In the genomic region with DNA sequence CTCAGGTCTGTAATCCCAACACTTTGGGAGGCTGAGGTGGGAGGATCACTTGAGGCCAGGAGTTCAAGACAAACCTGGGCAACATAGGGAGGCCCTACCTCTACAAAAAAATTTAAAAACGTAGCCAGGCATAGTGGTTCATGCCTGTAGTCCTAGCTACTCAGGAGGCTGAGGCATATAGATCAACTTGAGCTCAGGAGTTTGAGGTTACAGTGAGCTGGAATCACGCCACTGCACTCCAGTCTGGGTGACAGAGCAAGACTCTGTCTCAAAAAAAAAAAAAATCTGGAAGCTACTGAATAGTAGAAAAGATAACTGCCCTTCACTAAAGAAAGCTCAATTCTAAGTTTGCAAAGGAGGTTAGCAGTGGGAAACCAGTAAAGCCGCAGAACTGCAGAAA, we compare ENCODE assay signal across 7 cellular contexts. TPM values are rescaled to one million over a fixed set of nuclear protein-coding genes. Genes with fewer than 3 reads are reported as not detected.
DNase-seq lines count a peak whose midpoint lies in the region; ATAC-seq, FAIRE-seq and TF ChIP-seq lines count a peak whose summit lies in the region.
"Not testable (repeated sequence)": the region's sequence is repeated elsewhere in the genome, so short reads cannot be mapped to it uniquely, and the experiment has no call there.

No MANE protein-coding gene starts in this region.

- not testable (repeated sequence) for H4K20me1 ChIP-seq in GM23338 (replicated peaks; ENCODE audit: insufficient read depth); astrocyte (ENCODE audit: insufficient read depth, low read length)

- not testable (repeated sequence) for TF ChIP-seq CTCF in GM23338 (conservative IDR thresholded peaks at IDR 0.05; ENCODE audit: low read depth in 2 of 2); astrocyte (IDR thresholded peaks at IDR 0.05; ENCODE audit: insufficient read depth, low read depth, low read length)

- not testable (repeated sequence) for H3K27me3 ChIP-seq in GM23338 (ENCODE audit: insufficient read depth); astrocyte (ENCODE audit: insufficient read depth, low read length)

- H3K27ac Mint-ChIP-seq in GM23338; astrocyte (ENCODE audit: unreplicated experiment): not testable (repeated sequence)

- H3K79me2 ChIP-seq in GM23338 (replicated peaks; ENCODE audit: insufficient read depth); astrocyte (ENCODE audit: insufficient read depth, low read length): not testable (repeated sequence)

- DNase-seq in Daoy (ENCODE audit: low read depth) (peak; percentile 2), M059J (ENCODE audit: low read depth) (peak; percentile 47), astrocyte (ENCODE audit: low read depth) (peak; percentile 51), glomerular visceral epithelial cell (ENCODE audit: extremely low spot score) (peak; percentile 16)
- not testable (repeated sequence) for DNase-seq in GM23338 (ENCODE audit: low spot score); H54 (ENCODE audit: insufficient read length, low spot score)

- peaks cover 57% of the 10 kb centered on the region for H3K4me1 Mint-ChIP-seq in GM23338
- H3K4me1 Mint-ChIP-seq in astrocyte (ENCODE audit: low read depth, unreplicated experiment) = peaks cover 28% of the 10 kb centered on the region

- not testable (repeated sequence) for TF ChIP-seq POLR2A in H54 (IDR thresholded peaks at IDR 0.05; ENCODE audit: low read depth, low read length)

- not testable (repeated sequence) for H3K27ac ChIP-seq in GM23338 (ENCODE audit: low read depth); astrocyte (ENCODE audit: low read depth, low read length)

- H3K27me3 Mint-ChIP-seq in GM23338 (ENCODE audit: insufficient read depth, low read depth, poor library complexity); astrocyte (ENCODE audit: low read depth, unreplicated experiment): not testable (repeated sequence)

- H3K4me1 ChIP-seq in GM23338 (ENCODE audit: insufficient read depth) = peaks cover 31% of the 10 kb centered on the region
- H3K4me1 ChIP-seq in astrocyte (ENCODE audit: insufficient read depth, low read length) = not testable (repeated sequence)

- not testable (repeated sequence) for H3K36me3 Mint-ChIP-seq in GM23338 (ENCODE audit: low read depth); astrocyte (ENCODE audit: low read depth, unreplicated experiment)

- H3K4me3 ChIP-seq in GM23338; astrocyte (ENCODE audit: insufficient read depth, low read depth, low read length): not testable (repeated sequence)

- 0 out of 2 replicates have a peak overlapping the region, but pooled peaks have one; percentile 19 for H3K4me2 ChIP-seq in GM23338
- not testable (repeated sequence) for H3K4me2 ChIP-seq in astrocyte (ENCODE audit: low read length)

- not testable (repeated sequence) for H3K36me3 ChIP-seq in GM23338 (ENCODE audit: insufficient read depth); astrocyte (ENCODE audit: insufficient read depth, low read length)

- not testable (repeated sequence) for H3K9me3 Mint-ChIP-seq in GM23338; astrocyte (ENCODE audit: unreplicated experiment)

- not testable (repeated sequence) for H3K4me3 Mint-ChIP-seq in GM23338; astrocyte (ENCODE audit: unreplicated experiment)

- H2AFZ ChIP-seq in GM23338; astrocyte (ENCODE audit: low read depth, low read length): not testable (repeated sequence)

- H3K9ac ChIP-seq in astrocyte (ENCODE audit: low read length) = not testable (repeated sequence)

- not testable (repeated sequence) for H3F3A ChIP-seq in GM23338 (replicated peaks; ENCODE audit: low read depth)

- H3K9me3 ChIP-seq in astrocyte (ENCODE audit: insufficient read depth, low read depth, low read length) = not testable (repeated sequence)

- not testable (repeated sequence) for ATAC-seq in GM23338
- ATAC-seq in SK-N-SH treated with all-trans-retinoic acid at 6 μM for 48 hours = 0 out of 3 replicates have a peak, but pooled peaks have one; percentile 13

- FAIRE-seq in H54 (lab: Jason Lieb, UNC) = peak; percentile 78
- FAIRE-seq in astrocyte (lab: Jason Lieb, UNC) = not testable (repeated sequence)

- H3K9me2 ChIP-seq in GM23338 (ENCODE audit: insufficient read depth) = not testable (repeated sequence)

RNA-seq across cellular contexts. Expression of gene RNLS, which starts 56.6 kb away (rescaled TPM):
- total RNA-seq in Daoy (2014; rRNA removed; shearing (Covaris generic)) = 4.3 and 13.9 TPM in 2 replicates
- 7.7 and 15.2 TPM in 2 replicates for total RNA-seq in GM23338 (2014; rRNA removed; shearing (Covaris generic))
- polyA plus RNA-seq in GM23338 (2016; fragmentation: Nextera tagmentation; extraction: Ambion mirVana) = 5.7 and 8.8 TPM in 2 replicates
- 22.5 and 22.8 TPM in 2 replicates for total RNA-seq in M059J (2014; rRNA removed; shearing (Covaris generic))
- 6.9 and 9.2 TPM in 2 replicates for total RNA-seq in astrocyte
